Comparison of ENCODE assay signal across 8 cellular contexts in genomic region chr17:2337811-2338657, GRCh38. TPM values are rescaled to one million over a fixed set of nuclear protein-coding genes. Genes with fewer than 3 reads are reported as not detected.
A peak's percentile ranks its signal among the peaks of the same experiment; 100 is the strongest.
DNase-seq lines count a peak whose midpoint lies in the region; ATAC-seq and TF ChIP-seq lines count a peak whose summit lies in the region.

No MANE protein-coding gene starts in this region.

- peaks cover 22% of the 10 kb centered on the region for H3K36me3 ChIP-seq in CD4-positive, alpha-beta memory T cell (ENCODE audit: insufficient read depth, low read length)
- H3K36me3 ChIP-seq in GM23248 (ENCODE audit: low read depth) (peaks cover 23% of the 10 kb centered on the region), NT2/D1 (ENCODE audit: insufficient read depth, insufficient read length, low read length) (peaks cover 36% of the 10 kb centered on the region)

- intact Hi-C loops in CD4-positive, alpha-beta memory T cell (cut with micrococcal nuclease): loop anchor here (2.0 kb wide), 2 partner anchors 63 to 283 kb away; partner anchors contain the start of genes HIC1 and MNT
- intact Hi-C loops in activated T-helper 2 cell treated with anti-CD3 and anti-CD28 coated beads, Interferon-gamma antibody, Interleukin-2, Interleukin-4, amounts not matched to agents 10 μg/mL and 5 μg/mL and 100 μg/mL, durations not matched to agents 14 hours and 24 hours and 36 hours (cut with micrococcal nuclease): loop anchor here (1.0 to 2.0 kb wide), 3 partner anchors 35 to 283 kb away; partner anchors contain the start of genes HIC1, SMG6 and SRR

- peak overlapping the region in 1 of 2 donors; percentile 75 for H3K4me3 ChIP-seq in CD4-positive, alpha-beta memory T cell (ENCODE audit: low read length in 2 of 2)
- peak overlapping the region; percentile 98 for H3K4me3 ChIP-seq in GM23248
- peak overlapping the region; percentile 98 for H3K4me3 ChIP-seq in NT2/D1 (ENCODE audit: insufficient read length, low read depth)
- peak overlapping the region; percentile 97 for H3K4me3 ChIP-seq in fibroblast of mammary gland (ENCODE audit: control insufficient read depth, low read depth, low read length)

- H3K4me2 ChIP-seq in GM23248 (ENCODE audit: unreplicated experiment): peak overlapping the region; percentile 68

- H3K9me3 Mint-ChIP-seq in CD4-positive, alpha-beta memory T cell: no peaks in the 10 kb centered on the region
- H3K9me3 Mint-ChIP-seq in activated T-helper 2 cell treated with anti-CD3 and anti-CD28 coated beads, Interferon-gamma antibody, Interleukin-2, Interleukin-4, amounts not matched to agents 10 μg/mL and 5 μg/mL and 100 μg/mL, durations not matched to agents 14 hours and 24 hours and 36 hours: no peaks in the 10 kb centered on the region
- H3K9me3 Mint-ChIP-seq in natural killer cell treated with Interleukin-12 subunit alpha and Interleukin-12 subunit beta and Interleukin-15 and Interleukin-18, amount 100 ng/mL, for 72 hours: no peaks in the 10 kb centered on the region

- H3K9ac ChIP-seq in GM23248 (peak overlapping the region; percentile 94), NT2/D1 (ENCODE audit: insufficient read length, low read depth) (peak overlapping the region; percentile 99)

- peaks cover 37% of the 10 kb centered on the region for H3K79me2 ChIP-seq in GM23248 (ENCODE audit: insufficient read depth)

- H2AFZ ChIP-seq in GM23248: peak overlapping the region; percentile 90

- WGBS in GM23248 (ENCODE audit: low coverage in 1 of 2, low lambda C conversion rate in 2 of 2, missing lambda C conversion rate in 2 of 2), 2 experiments: 1 to 3% methylated on average over 31 to 49 of the region's 60 CpGs

- H3K9me2 ChIP-seq in GM23248 (ENCODE audit: insufficient read depth): no peaks in the 10 kb centered on the region

- POLR2A ChIA-PET in CD4-positive, alpha-beta memory T cell (lab: Charles Lee; ENCODE audit: partially characterized antibody): interaction anchor here (0.8 to 5.3 kb wide), 5 partner anchors 15 to 64 kb away, joined by 3 to 63 read pairs (median 18); partner anchors contain the start of genes SMG6 and SRR

- H3K4me1 Mint-ChIP-seq in CD4-positive, alpha-beta memory T cell: peaks cover 21 to 46% (median 30%) of the 10 kb centered on the region in 4 donors
- H3K4me1 Mint-ChIP-seq in activated T-helper 2 cell treated with anti-CD3 and anti-CD28 coated beads, Interferon-gamma antibody, Interleukin-2, Interleukin-4, amounts not matched to agents 10 μg/mL and 5 μg/mL and 100 μg/mL, durations not matched to agents 14 hours and 24 hours and 36 hours (ENCODE audit: low read depth): peaks cover 21% of the 10 kb centered on the region
- peaks cover 0 to 22% of the 10 kb centered on the region in 2 donors for H3K4me1 Mint-ChIP-seq in natural killer cell treated with Interleukin-12 subunit alpha and Interleukin-12 subunit beta and Interleukin-15 and Interleukin-18, amount 100 ng/mL, for 72 hours (ENCODE audit: low read depth in 2 of 2)

- H4K20me1 ChIP-seq in GM23248 (ENCODE audit: insufficient read depth): no peaks in the 10 kb centered on the region

- no peaks in the 10 kb centered on the region for H3K27me3 Mint-ChIP-seq in CD4-positive, alpha-beta memory T cell
- H3K27me3 Mint-ChIP-seq in activated T-helper 2 cell treated with anti-CD3 and anti-CD28 coated beads, Interferon-gamma antibody, Interleukin-2, Interleukin-4, amounts not matched to agents 10 μg/mL and 5 μg/mL and 100 μg/mL, durations not matched to agents 14 hours and 24 hours and 36 hours (ENCODE audit: low read depth): no peaks in the 10 kb centered on the region
- no peaks in the 10 kb centered on the region for H3K27me3 Mint-ChIP-seq in natural killer cell treated with Interleukin-12 subunit alpha and Interleukin-12 subunit beta and Interleukin-15 and Interleukin-18, amount 100 ng/mL, for 72 hours

- peaks cover 22% of the 10 kb centered on the region for H3K4me1 ChIP-seq in CD4-positive, alpha-beta memory T cell (ENCODE audit: insufficient read depth, low read length)
- peaks cover 7% of the 10 kb centered on the region for H3K4me1 ChIP-seq in GM23248 (ENCODE audit: insufficient read depth)
- H3K4me1 ChIP-seq in NT2/D1 (ENCODE audit: insufficient read depth, insufficient read length): peaks cover 4% of the 10 kb centered on the region

- H3K36me3 Mint-ChIP-seq in CD4-positive, alpha-beta memory T cell: peaks cover 9 to 26% of the 10 kb centered on the region in 2 donors
- H3K36me3 Mint-ChIP-seq in activated T-helper 2 cell treated with anti-CD3 and anti-CD28 coated beads, Interferon-gamma antibody, Interleukin-2, Interleukin-4, amounts not matched to agents 10 μg/mL and 5 μg/mL and 100 μg/mL, durations not matched to agents 14 hours and 24 hours and 36 hours (ENCODE audit: low read depth): peaks cover 12% of the 10 kb centered on the region
- H3K36me3 Mint-ChIP-seq in natural killer cell treated with Interleukin-12 subunit alpha and Interleukin-12 subunit beta and Interleukin-15 and Interleukin-18, amount 100 ng/mL, for 72 hours: peaks cover 6% of the 10 kb centered on the region

- no peak for TF ChIP-seq CTCF in fibroblast of mammary gland (conservative IDR thresholded peaks at IDR 0.05; ENCODE audit: control insufficient read depth, insufficient read depth, low read depth, low read length)

- in situ Hi-C loops in GM23248 (cut with MboI): no loop called here

- peak overlapping the region; percentile 69 for H3K27ac ChIP-seq in CD4-positive, alpha-beta memory T cell (ENCODE audit: low read depth, low read length)
- peak overlapping the region; percentile 35; the same call in 1 of the 2 replicates for H3K27ac ChIP-seq in GM23248
- H3K27ac ChIP-seq in temporal lobe (ENCODE audit: low read depth, low read length): peak overlapping the region; percentile 69

- peak; percentile 46 to 69 (median 51) for DNase-seq in CD4-positive, alpha-beta memory T cell
- DNase-seq in GM23248: peak; percentile 84
- DNase-seq in NT2/D1 (ENCODE audit: low read depth, low spot score): no peak
- peak; percentile 43 for DNase-seq in activated T-helper 2 cell treated with anti-CD3 and anti-CD28 coated beads, Interferon-gamma antibody, Interleukin-2, Interleukin-4, amounts not matched to agents 10 μg/mL and 5 μg/mL and 100 μg/mL, durations not matched to agents 14 hours and 24 hours and 36 hours (ENCODE audit: low spot score)
- peak; percentile 26 for DNase-seq in fibroblast of mammary gland (ENCODE audit: low read depth)
- DNase-seq in natural killer cell treated with Interleukin-12 subunit alpha and Interleukin-12 subunit beta and Interleukin-15 and Interleukin-18, amount 100 ng/mL, for 72 hours (ENCODE audit: low spot score): peak; percentile 68

- ATAC-seq in natural killer cell treated with Interleukin-12 subunit alpha and Interleukin-12 subunit beta and Interleukin-15 and Interleukin-18, amount 100 ng/mL, for 72 hours: peak; percentile 59 to 65
- no peak for ATAC-seq in HG03175 (IDR thresholded peaks at IDR 0.05; ENCODE audit: unreplicated experiment)

- H3K27ac Mint-ChIP-seq in CD4-positive, alpha-beta memory T cell: peak overlapping the region; percentile 61 to 93 (median 89)
- peak overlapping the region; percentile 49 for H3K27ac Mint-ChIP-seq in activated T-helper 2 cell treated with anti-CD3 and anti-CD28 coated beads, Interferon-gamma antibody, Interleukin-2, Interleukin-4, amounts not matched to agents 10 μg/mL and 5 μg/mL and 100 μg/mL, durations not matched to agents 14 hours and 24 hours and 36 hours
- peak overlapping the region; percentile 35 to 43 for H3K27ac Mint-ChIP-seq in natural killer cell treated with Interleukin-12 subunit alpha and Interleukin-12 subunit beta and Interleukin-15 and Interleukin-18, amount 100 ng/mL, for 72 hours

- no peaks in the 10 kb centered on the region for H3K9me3 ChIP-seq in CD4-positive, alpha-beta memory T cell (ENCODE audit: control insufficient read depth in 1 of 2, low read length in 2 of 2)
- no peaks in the 10 kb centered on the region for H3K9me3 ChIP-seq in GM23248 (ENCODE audit: low read depth)
- H3K9me3 ChIP-seq in NT2/D1 (ENCODE audit: insufficient read depth, low read length): no peaks in the 10 kb centered on the region

- peak overlapping the region; percentile 80 to 99 (median 87) for H3K4me3 Mint-ChIP-seq in CD4-positive, alpha-beta memory T cell
- peak overlapping the region; percentile 78 for H3K4me3 Mint-ChIP-seq in activated T-helper 2 cell treated with anti-CD3 and anti-CD28 coated beads, Interferon-gamma antibody, Interleukin-2, Interleukin-4, amounts not matched to agents 10 μg/mL and 5 μg/mL and 100 μg/mL, durations not matched to agents 14 hours and 24 hours and 36 hours (ENCODE audit: low read depth)
- H3K4me3 Mint-ChIP-seq in natural killer cell treated with Interleukin-12 subunit alpha and Interleukin-12 subunit beta and Interleukin-15 and Interleukin-18, amount 100 ng/mL, for 72 hours: peak overlapping the region; percentile 80

- CTCF ChIA-PET in CD4-positive, alpha-beta memory T cell (lab: Charles Lee; ENCODE audit: partially characterized antibody): interaction anchor here (1.0 to 5.7 kb wide), 9 partner anchors 10 to 281 kb away, joined by 3 to 55 read pairs (median 4); no protein-coding TSS in a partner anchor

- H3F3A ChIP-seq in GM23248 (ENCODE audit: insufficient read depth): 0 out of 2 replicates have a peak, but pooled peaks cover 4% of the 10 kb centered on the region

- no peaks in the 10 kb centered on the region for H3K27me3 ChIP-seq in CD4-positive, alpha-beta memory T cell (ENCODE audit: insufficient read depth, low read length)
- H3K27me3 ChIP-seq in GM23248 (replicated peaks; ENCODE audit: insufficient read depth): no peaks in the 10 kb centered on the region
- no peaks in the 10 kb centered on the region for H3K27me3 ChIP-seq in NT2/D1 (ENCODE audit: insufficient read depth, insufficient read length)

RNA-seq across cellular contexts. Expression of gene SGSM2, which starts 0.7 kb away (rescaled TPM):
- 100 to 1,000 TPM; 133 to 137 TPM for total RNA-seq in CD4-positive, alpha-beta memory T cell
- 10 to 100 TPM in 1 of 2 donors, 1 to 10 TPM in 1; 6.2 to 15.8 TPM for polyA plus RNA-seq in CD4-positive, alpha-beta memory T cell
- total RNA-seq in GM23248 (2014; rRNA removed; shearing (Covaris generic)): 29.2 and 32.3 TPM in 2 replicates
- polyA plus RNA-seq in GM23248 (2016; fragmentation: Nextera tagmentation; extraction: Ambion mirVana): 17.8 and 19.8 TPM in 2 replicates
- 50.6 and 55.4 TPM in 2 replicates for total RNA-seq in activated T-helper 2 cell treated with anti-CD3 and anti-CD28 coated beads, Interferon-gamma antibody, Interleukin-2, Interleukin-4, amounts not matched to agents 10 μg/mL and 5 μg/mL and 100 μg/mL, durations not matched to agents 14 hours and 24 hours and 36 hours
- total RNA-seq in natural killer cell treated with Interleukin-12 subunit alpha and Interleukin-12 subunit beta and Interleukin-15 and Interleukin-18, amount 100 ng/mL, for 72 hours: 10 to 100 TPM; 16.6 to 54.8 TPM
- 49.7 TPM for total RNA-seq in temporal lobe

RNA-seq across cellular contexts. Expression of gene TSR1, which starts 1.8 kb away (rescaled TPM):
- 10 to 100 TPM; 22.6 to 31.7 TPM for total RNA-seq in CD4-positive, alpha-beta memory T cell
- 10 to 100 TPM; 14.3 to 22.2 TPM for polyA plus RNA-seq in CD4-positive, alpha-beta memory T cell
- 44.6 and 73.3 TPM in 2 replicates for total RNA-seq in GM23248 (2014; rRNA removed; shearing (Covaris generic))
- 45.7 and 46.9 TPM in 2 replicates for polyA plus RNA-seq in GM23248 (2016; fragmentation: Nextera tagmentation; extraction: Ambion mirVana)
- total RNA-seq in activated T-helper 2 cell treated with anti-CD3 and anti-CD28 coated beads, Interferon-gamma antibody, Interleukin-2, Interleukin-4, amounts not matched to agents 10 μg/mL and 5 μg/mL and 100 μg/mL, durations not matched to agents 14 hours and 24 hours and 36 hours: 75.9 and 78.3 TPM in 2 replicates
- 10 to 100 TPM; 47.5 to 95.6 TPM for total RNA-seq in natural killer cell treated with Interleukin-12 subunit alpha and Interleukin-12 subunit beta and Interleukin-15 and Interleukin-18, amount 100 ng/mL, for 72 hours
- total RNA-seq in temporal lobe: 28.0 TPM

RNA-seq across cellular contexts. Expression of gene SRR, which starts 34.3 kb away (rescaled TPM):
- total RNA-seq in CD4-positive, alpha-beta memory T cell: 10 to 100 TPM in 1 of 2 experiments, 1 to 10 TPM in 1; 6.9 to 13.1 TPM
- polyA plus RNA-seq in CD4-positive, alpha-beta memory T cell: 1 to 10 TPM; 5.6 to 6.7 TPM
- 24.2 and 26.3 TPM in 2 replicates for total RNA-seq in GM23248 (2014; rRNA removed; shearing (Covaris generic))
- 28.8 and 29.8 TPM in 2 replicates for polyA plus RNA-seq in GM23248 (2016; fragmentation: Nextera tagmentation; extraction: Ambion mirVana)
- total RNA-seq in activated T-helper 2 cell treated with anti-CD3 and anti-CD28 coated beads, Interferon-gamma antibody, Interleukin-2, Interleukin-4, amounts not matched to agents 10 μg/mL and 5 μg/mL and 100 μg/mL, durations not matched to agents 14 hours and 24 hours and 36 hours: 17.3 and 18.4 TPM in 2 replicates
- 10 to 100 TPM; 19.8 to 21.3 TPM for total RNA-seq in natural killer cell treated with Interleukin-12 subunit alpha and Interleukin-12 subunit beta and Interleukin-15 and Interleukin-18, amount 100 ng/mL, for 72 hours
- total RNA-seq in temporal lobe: 48.4 TPM

RNA-seq across cellular contexts. Expression of gene SMG6, which starts 34.4 kb away (rescaled TPM):
- 10 to 100 TPM; 51.1 to 58.5 TPM for total RNA-seq in CD4-positive, alpha-beta memory T cell
- 10 to 100 TPM in 1 of 2 donors, 1 to 10 TPM in 1; 3.8 to 10.2 TPM for polyA plus RNA-seq in CD4-positive, alpha-beta memory T cell
- total RNA-seq in GM23248 (2014; rRNA removed; shearing (Covaris generic)): 34.9 and 63.1 TPM in 2 replicates
- 16.8 and 18.7 TPM in 2 replicates for polyA plus RNA-seq in GM23248 (2016; fragmentation: Nextera tagmentation; extraction: Ambion mirVana)
- 33.5 and 43.0 TPM in 2 replicates for total RNA-seq in activated T-helper 2 cell treated with anti-CD3 and anti-CD28 coated beads, Interferon-gamma antibody, Interleukin-2, Interleukin-4, amounts not matched to agents 10 μg/mL and 5 μg/mL and 100 μg/mL, durations not matched to agents 14 hours and 24 hours and 36 hours
- total RNA-seq in natural killer cell treated with Interleukin-12 subunit alpha and Interleukin-12 subunit beta and Interleukin-15 and Interleukin-18, amount 100 ng/mL, for 72 hours: 10 to 100 TPM; 33.6 to 74.7 TPM
- total RNA-seq in temporal lobe: 22.1 TPM

Comparison
In these comparisons a context has a peak if more than half of its experiments do, and no peak if none do; other contexts are left out.
1. H3K27ac Mint-ChIP-seq: peak in every context shown above with its lines; median percentile 89 in CD4-positive, alpha-beta memory T cell; 49 in activated T-helper 2 cell treated with anti-CD3 and anti-CD28 coated beads, Interferon-gamma antibody, Interleukin-2, Interleukin-4, amounts not matched to agents 10 μg/mL and 5 μg/mL and 100 μg/mL, durations not matched to agents 14 hours and 24 hours and 36 hours; 39 in natural killer cell treated with Interleukin-12 subunit alpha and Interleukin-12 subunit beta and Interleukin-15 and Interleukin-18, amount 100 ng/mL, for 72 hours.